Comparison of ENCODE assay signal across 2 cellular contexts in the genomic region with DNA sequence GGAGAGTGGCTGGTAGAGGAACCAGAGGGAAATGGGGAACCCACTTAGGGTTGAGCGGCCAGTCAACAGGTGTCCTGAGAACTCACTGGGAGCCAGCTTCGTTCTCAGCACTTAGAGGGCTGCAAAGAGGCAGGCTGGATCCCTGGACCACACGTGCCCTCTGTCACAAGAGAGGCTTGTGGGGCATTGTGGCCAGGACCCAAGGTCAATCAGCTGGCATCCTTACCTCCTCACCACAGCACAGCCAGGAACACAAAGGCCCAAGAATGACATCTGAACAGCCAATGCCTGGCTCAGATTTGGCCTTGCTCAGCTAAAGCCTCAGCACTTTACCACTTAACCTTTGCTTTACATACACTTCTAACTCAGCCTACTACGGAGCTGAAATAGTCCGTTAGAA.
TF ChIP-seq lines count a peak whose summit lies in the region.

No MANE protein-coding gene starts in this region.

TF ChIP-seq in SK-N-SH, 30 proteins besides CTCF, POLR2A, EP300 and RAD21 (continued from another document):
- TF ChIP-seq RXRA (IDR thresholded peaks at IDR 0.05; ENCODE audit: borderline replicate concordance, low read depth) (no peak), TEAD4 (IDR thresholded peaks at IDR 0.05; ENCODE audit: borderline replicate concordance, insufficient read depth) (no peak), FOXJ3 (CRISPR knock-in tag; IDR thresholded peaks at IDR 0.05) (no peak), YY1 (IDR thresholded peaks at IDR 0.05; ENCODE audit: low read depth) (no peak), SMC3 (IDR thresholded peaks at IDR 0.05; ENCODE audit: low read depth, low read length) (no peak), JUND (IDR thresholded peaks at IDR 0.05) (no peak), NFIC (IDR thresholded peaks at IDR 0.05; ENCODE audit: borderline replicate concordance) (no peak), MXI1 (IDR thresholded peaks at IDR 0.05; ENCODE audit: low read depth, low read length) (no peak), GABPA (IDR thresholded peaks at IDR 0.05; ENCODE audit: low read depth) (no peak), FOXM1 (IDR thresholded peaks at IDR 0.05; ENCODE audit: low read depth) (no peak)
- TF ChIP-seq, protein P1, sequence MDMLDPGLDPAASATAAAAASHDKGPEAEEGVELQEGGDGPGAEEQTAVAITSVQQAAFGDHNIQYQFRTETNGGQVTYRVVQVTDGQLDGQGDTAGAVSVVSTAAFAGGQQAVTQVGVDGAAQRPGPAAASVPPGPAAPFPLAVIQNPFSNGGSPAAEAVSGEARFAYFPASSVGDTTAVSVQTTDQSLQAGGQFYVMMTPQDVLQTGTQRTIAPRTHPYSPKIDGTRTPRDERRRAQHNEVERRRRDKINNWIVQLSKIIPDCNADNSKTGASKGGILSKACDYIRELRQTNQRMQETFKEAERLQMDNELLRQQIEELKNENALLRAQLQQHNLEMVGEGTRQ (IDR thresholded peaks at IDR 0.05; ENCODE audit: borderline replicate concordance, low read depth, low read length) = no peak
- TF ChIP-seq, protein P2, sequence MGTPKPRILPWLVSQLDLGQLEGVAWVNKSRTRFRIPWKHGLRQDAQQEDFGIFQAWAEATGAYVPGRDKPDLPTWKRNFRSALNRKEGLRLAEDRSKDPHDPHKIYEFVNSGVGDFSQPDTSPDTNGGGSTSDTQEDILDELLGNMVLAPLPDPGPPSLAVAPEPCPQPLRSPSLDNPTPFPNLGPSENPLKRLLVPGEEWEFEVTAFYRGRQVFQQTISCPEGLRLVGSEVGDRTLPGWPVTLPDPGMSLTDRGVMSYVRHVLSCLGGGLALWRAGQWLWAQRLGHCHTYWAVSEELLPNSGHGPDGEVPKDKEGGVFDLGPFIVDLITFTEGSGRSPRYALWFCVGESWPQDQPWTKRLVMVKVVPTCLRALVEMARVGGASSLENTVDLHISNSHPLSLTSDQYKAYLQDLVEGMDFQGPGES (IDR thresholded peaks at IDR 0.05; ENCODE audit: low read depth, low read length) = no peak
- TF ChIP-seq, protein P3, sequence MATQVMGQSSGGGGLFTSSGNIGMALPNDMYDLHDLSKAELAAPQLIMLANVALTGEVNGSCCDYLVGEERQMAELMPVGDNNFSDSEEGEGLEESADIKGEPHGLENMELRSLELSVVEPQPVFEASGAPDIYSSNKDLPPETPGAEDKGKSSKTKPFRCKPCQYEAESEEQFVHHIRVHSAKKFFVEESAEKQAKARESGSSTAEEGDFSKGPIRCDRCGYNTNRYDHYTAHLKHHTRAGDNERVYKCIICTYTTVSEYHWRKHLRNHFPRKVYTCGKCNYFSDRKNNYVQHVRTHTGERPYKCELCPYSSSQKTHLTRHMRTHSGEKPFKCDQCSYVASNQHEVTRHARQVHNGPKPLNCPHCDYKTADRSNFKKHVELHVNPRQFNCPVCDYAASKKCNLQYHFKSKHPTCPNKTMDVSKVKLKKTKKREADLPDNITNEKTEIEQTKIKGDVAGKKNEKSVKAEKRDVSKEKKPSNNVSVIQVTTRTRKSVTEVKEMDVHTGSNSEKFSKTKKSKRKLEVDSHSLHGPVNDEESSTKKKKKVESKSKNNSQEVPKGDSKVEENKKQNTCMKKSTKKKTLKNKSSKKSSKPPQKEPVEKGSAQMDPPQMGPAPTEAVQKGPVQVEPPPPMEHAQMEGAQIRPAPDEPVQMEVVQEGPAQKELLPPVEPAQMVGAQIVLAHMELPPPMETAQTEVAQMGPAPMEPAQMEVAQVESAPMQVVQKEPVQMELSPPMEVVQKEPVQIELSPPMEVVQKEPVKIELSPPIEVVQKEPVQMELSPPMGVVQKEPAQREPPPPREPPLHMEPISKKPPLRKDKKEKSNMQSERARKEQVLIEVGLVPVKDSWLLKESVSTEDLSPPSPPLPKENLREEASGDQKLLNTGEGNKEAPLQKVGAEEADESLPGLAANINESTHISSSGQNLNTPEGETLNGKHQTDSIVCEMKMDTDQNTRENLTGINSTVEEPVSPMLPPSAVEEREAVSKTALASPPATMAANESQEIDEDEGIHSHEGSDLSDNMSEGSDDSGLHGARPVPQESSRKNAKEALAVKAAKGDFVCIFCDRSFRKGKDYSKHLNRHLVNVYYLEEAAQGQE (IDR thresholded peaks at IDR 0.05; ENCODE audit: low read depth, low read length) = no peak

TF ChIP-seq in SK-N-SH treated with all-trans-retinoic acid at 6 μM for 48 hours, 23 proteins besides CTCF, POLR2A, EP300 and RAD21 (continued from another document):
- TF ChIP-seq, protein P4, sequence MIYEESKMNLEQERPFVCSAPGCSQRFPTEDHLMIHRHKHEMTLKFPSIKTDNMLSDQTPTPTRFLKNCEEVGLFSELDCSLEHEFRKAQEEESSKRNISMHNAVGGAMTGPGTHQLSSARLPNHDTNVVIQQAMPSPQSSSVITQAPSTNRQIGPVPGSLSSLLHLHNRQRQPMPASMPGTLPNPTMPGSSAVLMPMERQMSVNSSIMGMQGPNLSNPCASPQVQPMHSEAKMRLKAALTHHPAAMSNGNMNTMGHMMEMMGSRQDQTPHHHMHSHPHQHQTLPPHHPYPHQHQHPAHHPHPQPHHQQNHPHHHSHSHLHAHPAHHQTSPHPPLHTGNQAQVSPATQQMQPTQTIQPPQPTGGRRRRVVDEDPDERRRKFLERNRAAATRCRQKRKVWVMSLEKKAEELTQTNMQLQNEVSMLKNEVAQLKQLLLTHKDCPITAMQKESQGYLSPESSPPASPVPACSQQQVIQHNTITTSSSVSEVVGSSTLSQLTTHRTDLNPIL (CRISPR knock-in tag; IDR thresholded peaks at IDR 0.05; ENCODE audit: low read depth) = no peak
- TF ChIP-seq, protein P5, sequence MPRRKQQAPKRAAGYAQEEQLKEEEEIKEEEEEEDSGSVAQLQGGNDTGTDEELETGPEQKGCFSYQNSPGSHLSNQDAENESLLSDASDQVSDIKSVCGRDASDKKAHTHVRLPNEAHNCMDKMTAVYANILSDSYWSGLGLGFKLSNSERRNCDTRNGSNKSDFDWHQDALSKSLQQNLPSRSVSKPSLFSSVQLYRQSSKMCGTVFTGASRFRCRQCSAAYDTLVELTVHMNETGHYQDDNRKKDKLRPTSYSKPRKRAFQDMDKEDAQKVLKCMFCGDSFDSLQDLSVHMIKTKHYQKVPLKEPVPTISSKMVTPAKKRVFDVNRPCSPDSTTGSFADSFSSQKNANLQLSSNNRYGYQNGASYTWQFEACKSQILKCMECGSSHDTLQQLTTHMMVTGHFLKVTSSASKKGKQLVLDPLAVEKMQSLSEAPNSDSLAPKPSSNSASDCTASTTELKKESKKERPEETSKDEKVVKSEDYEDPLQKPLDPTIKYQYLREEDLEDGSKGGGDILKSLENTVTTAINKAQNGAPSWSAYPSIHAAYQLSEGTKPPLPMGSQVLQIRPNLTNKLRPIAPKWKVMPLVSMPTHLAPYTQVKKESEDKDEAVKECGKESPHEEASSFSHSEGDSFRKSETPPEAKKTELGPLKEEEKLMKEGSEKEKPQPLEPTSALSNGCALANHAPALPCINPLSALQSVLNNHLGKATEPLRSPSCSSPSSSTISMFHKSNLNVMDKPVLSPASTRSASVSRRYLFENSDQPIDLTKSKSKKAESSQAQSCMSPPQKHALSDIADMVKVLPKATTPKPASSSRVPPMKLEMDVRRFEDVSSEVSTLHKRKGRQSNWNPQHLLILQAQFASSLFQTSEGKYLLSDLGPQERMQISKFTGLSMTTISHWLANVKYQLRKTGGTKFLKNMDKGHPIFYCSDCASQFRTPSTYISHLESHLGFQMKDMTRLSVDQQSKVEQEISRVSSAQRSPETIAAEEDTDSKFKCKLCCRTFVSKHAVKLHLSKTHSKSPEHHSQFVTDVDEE (CRISPR knock-in tag; IDR thresholded peaks at IDR 0.05) = no peak
TF ChIP-seq in SK-N-SH treated with all-trans-retinoic acid at 6 μM for 48 hours: peak in this region for 0.
